10 cellular contexts compared by ENCODE assay signal in genomic region chr9:16213781-16214515, GRCh38.
DNase-seq lines count a peak whose midpoint lies in the region; ATAC-seq, FAIRE-seq and TF ChIP-seq lines count a peak whose summit lies in the region.
"Had no signal": no experiment of that assay in that cellular context is flagged by ENCODE, and none has a peak within 500 bp of the region (broad histone marks: within the 10 kb centered on the region; RNA-seq: fewer than 3 reads in every experiment).

No MANE protein-coding gene starts in this region.

- peak overlapping the region; percentile 76; the same call in 1 of the 2 replicates for H3K27ac ChIP-seq in IMR-90 (ENCODE audit: insufficient read depth, low read length)
- H3K27ac ChIP-seq in testis, result no peak overlapping the region

- H3K9me3 ChIP-seq in IMR-90 (ENCODE audit: control insufficient read depth, insufficient read depth, low read length), result no peaks in the 10 kb centered on the region
- no peaks in the 10 kb centered on the region for H3K9me3 ChIP-seq in testis

- no peak overlapping the region for H3K27ac Mint-ChIP-seq in activated CD4-positive, alpha-beta T cell treated with anti-CD3 and anti-CD28 coated beads for 36 hours
- no peak overlapping the region for H3K27ac Mint-ChIP-seq in T-cell

- peak overlapping the region; percentile 67 for H3K18ac ChIP-seq in IMR-90 (ENCODE audit: low read depth, low read length)

- H3K36me3 ChIP-seq in IMR-90 (ENCODE audit: control insufficient read depth, insufficient read depth, low read length) (no peaks in the 10 kb centered on the region), bronchial epithelial cell (ENCODE audit: control insufficient read depth, insufficient read depth, low read length) (no peaks in the 10 kb centered on the region), testis (ENCODE audit: low read depth, missing control alignments) (no peaks in the 10 kb centered on the region)

- TF ChIP-seq RAD21 in IMR-90 (IDR thresholded peaks at IDR 0.05; ENCODE audit: low read length), result no peak

- H3K56ac ChIP-seq in IMR-90 (ENCODE audit: extremely low read depth, insufficient read depth, low read length), result no peak overlapping the region

- peak overlapping the region; percentile 17 to 74; a peak in 3 of 4 replicates for H4K8ac ChIP-seq in IMR-90 (ENCODE audit: low read depth in 2 of 2, low read length in 2 of 2)

- no peaks in the 10 kb centered on the region for H3K4me1 Mint-ChIP-seq in activated CD4-positive, alpha-beta T cell treated with anti-CD3 and anti-CD28 coated beads for 36 hours
- H3K4me1 Mint-ChIP-seq in T-cell, result no peaks in the 10 kb centered on the region

- H2BK20ac ChIP-seq in IMR-90 (ENCODE audit: low read depth, low read length), result peak overlapping the region; percentile 63

- peak overlapping the region; percentile 30; the same call in 1 of the 2 replicates for H3K4ac ChIP-seq in IMR-90 (ENCODE audit: low read depth, low read length)

- BruUV-seq in IMR-90 (replicated peaks; lab: Mats Ljungman, UMichigan), result no TSS peak

- H3K27me3 ChIP-seq in IMR-90 (ENCODE audit: control insufficient read depth, insufficient read depth, low read length), result no peaks in the 10 kb centered on the region
- peaks cover 3% of the 10 kb centered on the region for H3K27me3 ChIP-seq in bronchial epithelial cell (ENCODE audit: control insufficient read depth, insufficient read depth, low read length)
- no peaks in the 10 kb centered on the region for H3K27me3 ChIP-seq in testis

- H3K9me3 Mint-ChIP-seq in activated CD4-positive, alpha-beta T cell treated with anti-CD3 and anti-CD28 coated beads for 36 hours (ENCODE audit: low read depth), result no peaks in the 10 kb centered on the region
- H3K9me3 Mint-ChIP-seq in T-cell, result peaks cover 0 to 5% (median 4%) of the 10 kb centered on the region in 3 donors

- no peak for TF ChIP-seq CTCF in IMR-90 (conservative IDR thresholded peaks at IDR 0.05; ENCODE audit: low read depth, low read length)
- no peak for TF ChIP-seq CTCF in bronchial epithelial cell (IDR thresholded peaks at IDR 0.05; ENCODE audit: insufficient read depth, low read length, severe bottlenecking)
- no peak for TF ChIP-seq CTCF in testis (IDR thresholded peaks at IDR 0.05)

- H3K4me1 ChIP-seq in IMR-90 (ENCODE audit: control insufficient read depth, insufficient read depth, low read length) (peaks cover 18% of the 10 kb centered on the region), testis (peaks cover 5% of the 10 kb centered on the region)

- intact Hi-C loops in IMR-90 (cut with micrococcal nuclease), result no loop called here
- intact Hi-C loops in testis (cut with DNase I; ENCODE audit: low total_unique reads), result no loop called here
- intact Hi-C loops in activated CD4-positive, alpha-beta T cell treated with anti-CD3 and anti-CD28 coated beads for 36 hours (cut with DNase I, micrococcal nuclease), result no loop called here

- H4K20me1 ChIP-seq in IMR-90 (ENCODE audit: insufficient read depth, low read length), result no peaks in the 10 kb centered on the region; the same call in 1 of the 2 replicates

- POLR2A ChIA-PET in IMR-90 (lab: Charles Lee; ENCODE audit: unreplicated experiment) (no interaction called here), T-cell (lab: Charles Lee) (no interaction called here)
- POLR2A ChIA-PET in activated CD4-positive, alpha-beta T cell treated with anti-CD3 and anti-CD28 coated beads for 36 hours (lab: Charles Lee), result no interaction called here

- H4K5ac ChIP-seq in IMR-90 (ENCODE audit: low read depth, low read length), result peak overlapping the region; percentile 76

- dilution Hi-C loops in IMR-90 (cut with HindIII; ENCODE audit: low sequenced_read_pairs, unreplicated experiment), result no loop called here

- no CpG with 5 or more reads among the region's 6 CpGs for WGBS in IMR-90 (ENCODE audit: extremely low coverage in 2 of 2, insufficient read length in 1 of 2), 2 experiments
- 50 to 69% methylated on average over 6 of the region's 6 CpGs for WGBS in testis, 2 donors

- H2BK5ac ChIP-seq in IMR-90 (ENCODE audit: low read depth, low read length, poor library complexity, severe bottlenecking), result peak overlapping the region; percentile 69

- no peak overlapping the region for H2AFZ ChIP-seq in IMR-90 (replicated peaks; ENCODE audit: low read length, poor library complexity)

- peaks cover 9% of the 10 kb centered on the region for H3K9me1 ChIP-seq in IMR-90 (ENCODE audit: insufficient read depth, low read length)

- H3K4me3 Mint-ChIP-seq in activated CD4-positive, alpha-beta T cell treated with anti-CD3 and anti-CD28 coated beads for 36 hours, result no peak overlapping the region
- no peak overlapping the region for H3K4me3 Mint-ChIP-seq in T-cell

- DNase-seq in IMR-90 (peak; percentile 99), bronchial epithelial cell (ENCODE audit: low read depth) (peak; percentile 76), left kidney (ENCODE audit: low read depth, low spot score) (peak; percentile 64), testis (peak; percentile 71), HTR-8/SVneo (ENCODE audit: insufficient read length, low spot score) (no peak), iPS-NIHi7 (ENCODE audit: extremely low spot score) (no peak), T-cell (no peak)
- DNase-seq in activated CD4-positive, alpha-beta T cell treated with anti-CD3 and anti-CD28 coated beads for 36 hours, result no peak
- DNase-seq: stimulated activated naive CD4-positive, alpha-beta T cell treated with Interleukin-2 at 50 U/mL for 16 hours; T-helper 1 cell had no signal

- H2AK5ac ChIP-seq in IMR-90 (ENCODE audit: low read depth, low read length), result peak overlapping the region; percentile 73; the same call in 1 of the 2 replicates

- in situ Hi-C loops in IMR-90 (cut with MboI; ENCODE audit: low sequenced_read_pairs), result no loop called here

- H3K23ac ChIP-seq in IMR-90 (ENCODE audit: low read depth, low read length), result no peak overlapping the region

- peak overlapping the region; percentile 4 for H3K9ac ChIP-seq in IMR-90 (ENCODE audit: low read depth, low read length)

- peak overlapping the region; percentile 65 for H3K14ac ChIP-seq in IMR-90 (replicated peaks; ENCODE audit: low read depth, low read length)

- H2BK15ac ChIP-seq in IMR-90 (ENCODE audit: low read depth, low read length), result peak overlapping the region; percentile 39; the same call in 2 of the 3 replicates

- FAIRE-seq in bronchial epithelial cell (lab: Jason Lieb, UNC) (no peak), HTR-8/SVneo (lab: Jason Lieb, UNC) (no peak)

- no peaks in the 10 kb centered on the region for H3K27me3 Mint-ChIP-seq in activated CD4-positive, alpha-beta T cell treated with anti-CD3 and anti-CD28 coated beads for 36 hours
- H3K27me3 Mint-ChIP-seq in T-cell, result no peaks in the 10 kb centered on the region

- peak overlapping the region; percentile 35 for H4K91ac ChIP-seq in IMR-90 (ENCODE audit: insufficient read depth, low read depth, low read length)

- TF ChIP-seq POLR2A in IMR-90 (IDR thresholded peaks at IDR 0.05; ENCODE audit: low read depth, low read length) (no peak), testis (IDR thresholded peaks at IDR 0.05) (no peak)

- H3K36me3 Mint-ChIP-seq in activated CD4-positive, alpha-beta T cell treated with anti-CD3 and anti-CD28 coated beads for 36 hours (ENCODE audit: low read depth), result no peaks in the 10 kb centered on the region
- no peaks in the 10 kb centered on the region for H3K36me3 Mint-ChIP-seq in T-cell

- ATAC-seq in IMR-90 (ENCODE audit: low read depth), result peak; percentile 93
- ATAC-seq in activated CD4-positive, alpha-beta T cell treated with anti-CD3 and anti-CD28 coated beads for 36 hours, result no peak
- no peak for ATAC-seq in T-cell (replicated peaks in 1 of 4)

- peak overlapping the region; percentile 5 for H3K4me2 ChIP-seq in IMR-90 (ENCODE audit: low read depth, low read length)

- CTCF ChIA-PET in IMR-90 (lab: Yijun Ruan, JAX), result interaction anchor here (0.5 kb wide), 1 partner anchor 170 kb away, joined by 3 read pairs; no protein-coding TSS in a partner anchor
- CTCF ChIA-PET in activated CD4-positive, alpha-beta T cell treated with anti-CD3 and anti-CD28 coated beads for 36 hours (lab: Charles Lee), result interaction anchor here (0.5 to 0.7 kb wide), 2 partner anchors 18 to 51 kb away, joined by 3 read pairs; no protein-coding TSS in a partner anchor
- CTCF ChIA-PET in T-cell (lab: Charles Lee), result no interaction called here

- no peak overlapping the region for H3K4me3 ChIP-seq in IMR-90 (ENCODE audit: insufficient read depth, low read depth, low read length)
- H3K4me3 ChIP-seq in bronchial epithelial cell (ENCODE audit: low read depth, low read length), result no peak overlapping the region
- no peak overlapping the region for H3K4me3 ChIP-seq in testis

- peak overlapping the region; percentile 1 for H2AK9ac ChIP-seq in IMR-90 (replicated peaks; ENCODE audit: low read depth, low read length, poor library complexity)

- peak overlapping the region; percentile 62 for H2BK120ac ChIP-seq in IMR-90 (ENCODE audit: low read depth, low read length)

- no peaks in the 10 kb centered on the region for H3K79me1 ChIP-seq in IMR-90 (ENCODE audit: low read depth in 1 of 2, low read length in 2 of 2)

TF ChIP-seq in IMR-90, 13 proteins besides CTCF, POLR2A, EP300 and RAD21:
- no peak for TF ChIP-seq MXI1 (IDR thresholded peaks at IDR 0.05; ENCODE audit: borderline replicate concordance, low read depth, low read length)
- TF ChIP-seq FOS (IDR thresholded peaks at IDR 0.05; ENCODE audit: low read depth, low read length), result peak; percentile 79
- TF ChIP-seq RFX5 (IDR thresholded peaks at IDR 0.05; ENCODE audit: low read depth, low read length), result no peak
- TF ChIP-seq RCOR1 (IDR thresholded peaks at IDR 0.05; ENCODE audit: insufficient replicate concordance, low read length), result peak; percentile 96
- peak; percentile 57; the same call in 1 of the 2 replicates for TF ChIP-seq MAZ (IDR thresholded peaks at IDR 0.05; ENCODE audit: borderline replicate concordance, low read depth, low read length)
- no peak for TF ChIP-seq NFE2L2 (IDR thresholded peaks at IDR 0.05; ENCODE audit: low read depth, low read length)

Comparison
In these comparisons a context has a peak if more than half of its experiments do, and no peak if none do; other contexts are left out.
1. DNase-seq: peak in IMR-90 (single experiment), bronchial epithelial cell (single experiment), left kidney (single experiment) and testis (single experiment); none in HTR-8/SVneo (single experiment), iPS-NIHi7 (single experiment), activated CD4-positive, alpha-beta T cell treated with anti-CD3 and anti-CD28 coated beads for 36 hours (single experiment) and T-cell (0 of 34).
2. CTCF ChIA-PET loops: an anchor here in IMR-90 (0.5 kb wide) and activated CD4-positive, alpha-beta T cell treated with anti-CD3 and anti-CD28 coated beads for 36 hours (0.5 to 0.7 kb wide); none called in T-cell.